In genomic region chr11:105719073-105719846, GRCh38 we compare ENCODE assay signal across 8 cellular contexts.
A peak's percentile ranks its signal among the peaks of the same experiment; 100 is the strongest.
DNase-seq lines count a peak whose midpoint lies in the region; ATAC-seq lines count a peak whose summit lies in the region.

No MANE protein-coding gene starts in this region.

- no peaks in the 10 kb centered on the region for H3K4me1 Mint-ChIP-seq in stimulated activated naive B cell treated with anti-CD40 and anti-IgM and Interleukin-4, amounts not matched to agents 10 μg/mL and 1 μg/mL and 100 μg/mL, for 72 hours

- H3K4me3 Mint-ChIP-seq in stimulated activated naive B cell treated with anti-CD40 and anti-IgM and Interleukin-4, amounts not matched to agents 10 μg/mL and 1 μg/mL and 100 μg/mL, for 72 hours, result no peak overlapping the region

- peak; percentile 93 for DNase-seq in DMS153 (lab: John Stamatoyannopoulos, UW)
- peak; percentile 21 for DNase-seq in amniotic epithelial cell (ENCODE audit: low read depth)
- no peak for DNase-seq in stimulated activated naive B cell treated with anti-CD40 and anti-IgM and Interleukin-4, amounts not matched to agents 10 μg/mL and 1 μg/mL and 100 μg/mL, for 72 hours
- DNase-seq in NCI-H526 (lab: John Stamatoyannopoulos, UW), result no peak
- no peak for DNase-seq in GM19240 (ENCODE audit: insufficient read length, low spot score)
- no peak for DNase-seq in NCI-H82 (lab: John Stamatoyannopoulos, UW)

- H3K36me3 Mint-ChIP-seq in stimulated activated naive B cell treated with anti-CD40 and anti-IgM and Interleukin-4, amounts not matched to agents 10 μg/mL and 1 μg/mL and 100 μg/mL, for 72 hours, result no peaks in the 10 kb centered on the region

- peak; percentile 68 for ATAC-seq in GM21528 (IDR thresholded peaks at IDR 0.05; ENCODE audit: low FRiP score, unreplicated experiment)
- peak; percentile 79 for ATAC-seq in HG03571 (IDR thresholded peaks at IDR 0.05; ENCODE audit: unreplicated experiment)
- peak; percentile 34 to 84 for ATAC-seq in stimulated activated naive B cell treated with anti-CD40 and anti-IgM and Interleukin-4, amounts not matched to agents 10 μg/mL and 1 μg/mL and 100 μg/mL, for 72 hours (replicated peaks)

- no peak overlapping the region for H3K27ac Mint-ChIP-seq in stimulated activated naive B cell treated with anti-CD40 and anti-IgM and Interleukin-4, amounts not matched to agents 10 μg/mL and 1 μg/mL and 100 μg/mL, for 72 hours

- H3K27me3 Mint-ChIP-seq in stimulated activated naive B cell treated with anti-CD40 and anti-IgM and Interleukin-4, amounts not matched to agents 10 μg/mL and 1 μg/mL and 100 μg/mL, for 72 hours, result no peaks in the 10 kb centered on the region

- H3K9me3 Mint-ChIP-seq in stimulated activated naive B cell treated with anti-CD40 and anti-IgM and Interleukin-4, amounts not matched to agents 10 μg/mL and 1 μg/mL and 100 μg/mL, for 72 hours, result peaks cover 0 to 5% of the 10 kb centered on the region in 2 donors

Comparison
In these comparisons a context has a peak if more than half of its experiments do, and no peak if none do; other contexts are left out.
1. DNase-seq: peak in DMS153 (single experiment) and amniotic epithelial cell (single experiment); none in stimulated activated naive B cell treated with anti-CD40 and anti-IgM and Interleukin-4, amounts not matched to agents 10 μg/mL and 1 μg/mL and 100 μg/mL, for 72 hours (single experiment), NCI-H526 (0 of 2), GM19240 (single experiment) and NCI-H82 (single experiment).
2. Peak in every context shown above with its lines, with median percentiles within 50 percentile points of each other: ATAC-seq.